Comparison of ENCODE assay signal across 1 cellular context in genomic region chr9:70415041-70415440, GRCh38.
TF ChIP-seq lines count a peak whose summit lies in the region.

No MANE protein-coding gene starts in this region.

TF ChIP-seq in H1, 55 proteins besides CTCF, POLR2A, EP300 and RAD21:
- TF ChIP-seq RXRA (IDR thresholded peaks at IDR 0.05; ENCODE audit: insufficient read depth, low read depth, low read length) (no peak), BRCA1 (IDR thresholded peaks at IDR 0.05; ENCODE audit: low read depth, low read length) (no peak), SUZ12 (IDR thresholded peaks at IDR 0.05; ENCODE audit: low read length) (no peak; the same call in 1 of the 2 replicates), USF2 (IDR thresholded peaks at IDR 0.05; ENCODE audit: low read length) (no peak), NANOG (IDR thresholded peaks at IDR 0.05; ENCODE audit: insufficient read depth, low read depth, low read length, poor library complexity, severe bottlenecking) (no peak), CHD2 (IDR thresholded peaks at IDR 0.05; ENCODE audit: low read length) (no peak), ASH2L (IDR thresholded peaks at IDR 0.05; ENCODE audit: low read length) (no peak), TEAD4 (IDR thresholded peaks at IDR 0.05; ENCODE audit: low read depth, low read length) (no peak), KDM4A (IDR thresholded peaks at IDR 0.05; ENCODE audit: low read depth, low read length, severe bottlenecking) (no peak), CBX5 (IDR thresholded peaks at IDR 0.05; ENCODE audit: low read depth, low read length) (no peak)
